Comparison of ENCODE assay signal across 8 cellular contexts in the genomic region with DNA sequence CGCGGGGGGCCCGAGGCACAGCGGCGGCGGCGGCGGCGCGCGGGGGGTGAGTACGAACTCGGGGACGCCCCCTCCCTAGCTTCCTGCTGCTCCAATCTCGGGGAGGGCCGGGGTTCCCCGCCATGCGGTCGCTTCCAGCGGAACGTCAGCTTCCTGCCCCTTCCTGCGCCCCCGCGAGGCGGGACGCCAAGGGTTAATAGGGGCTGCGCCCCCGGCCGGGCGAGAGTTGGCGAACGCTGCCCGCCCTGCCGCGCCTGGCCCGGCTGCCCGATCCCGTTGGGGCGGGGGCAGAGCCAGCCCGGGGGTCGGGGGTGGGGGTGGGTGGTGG. TPM values are rescaled to one million over a fixed set of nuclear protein-coding genes. Genes with fewer than 3 reads are reported as not detected.
DNase-seq lines count a peak whose midpoint lies in the region; ATAC-seq and TF ChIP-seq lines count a peak whose summit lies in the region.

No MANE protein-coding gene starts in this region.

- POLR2A ChIA-PET in activated CD8-positive, alpha-beta T cell treated with anti-CD3 and anti-CD28 coated beads for 36 hours (lab: Charles Lee), result interaction anchor here (1.4 kb wide), 1 partner anchor 79 kb away, joined by 4 read pairs; no protein-coding TSS in a partner anchor

- peak; percentile 60 for DNase-seq in activated CD8-positive, alpha-beta T cell treated with anti-CD3 and anti-CD28 coated beads for 36 hours
- DNase-seq in left cardiac atrium (no peak), head of caudate nucleus (no peak), NAMALWA (ENCODE audit: low spot score) (no peak)

- intact Hi-C loops in activated CD8-positive, alpha-beta T cell treated with anti-CD3 and anti-CD28 coated beads for 36 hours (cut with micrococcal nuclease), result loop anchor here (5.0 kb wide), 1 partner anchor 136 kb away; no protein-coding TSS in a partner anchor
- intact Hi-C loops in left cardiac atrium (cut with DNase I), result loop anchor here (5.0 to 10.0 kb wide), 3 partner anchors 99 to 136 kb away; no protein-coding TSS in a partner anchor
- intact Hi-C loops in head of caudate nucleus (cut with DNase I), result loop anchor here (2.0 to 5.0 kb wide), 2 partner anchors 117 to 136 kb away; no protein-coding TSS in a partner anchor

- H3K36me3 Mint-ChIP-seq in activated CD8-positive, alpha-beta T cell treated with anti-CD3 and anti-CD28 coated beads for 36 hours (ENCODE audit: low read depth), result no peaks in the 10 kb centered on the region

- peaks cover 21% of the 10 kb centered on the region for H3K4me1 Mint-ChIP-seq in activated CD8-positive, alpha-beta T cell treated with anti-CD3 and anti-CD28 coated beads for 36 hours (ENCODE audit: low read depth)

- peak overlapping the region; percentile 78 for H3K4me3 Mint-ChIP-seq in activated CD8-positive, alpha-beta T cell treated with anti-CD3 and anti-CD28 coated beads for 36 hours

- no peaks in the 10 kb centered on the region for H3K9me3 Mint-ChIP-seq in activated CD8-positive, alpha-beta T cell treated with anti-CD3 and anti-CD28 coated beads for 36 hours

- ATAC-seq in GM21737 (IDR thresholded peaks at IDR 0.05; ENCODE audit: unreplicated experiment) (peak; percentile 9), left cardiac atrium (peak; percentile 0 to 3), HG03565 (IDR thresholded peaks at IDR 0.05; ENCODE audit: unreplicated experiment) (no peak), GM21447 (IDR thresholded peaks at IDR 0.05; ENCODE audit: unreplicated experiment) (no peak)
- peak; percentile 28 for ATAC-seq in activated CD8-positive, alpha-beta T cell treated with anti-CD3 and anti-CD28 coated beads for 36 hours

- H3K4me2 ChIP-seq in skeletal muscle satellite cell (ENCODE audit: low read length), result peak overlapping the region; percentile 93

- no peaks in the 10 kb centered on the region for H3K9me3 ChIP-seq in skeletal muscle satellite cell (replicated peaks; ENCODE audit: low read length)

- no peak for TF ChIP-seq CTCF in activated CD8-positive, alpha-beta T cell treated with anti-CD3 and anti-CD28 coated beads for 36 hours (IDR thresholded peaks at IDR 0.05)

- no peaks in the 10 kb centered on the region for H3K36me3 ChIP-seq in skeletal muscle satellite cell (ENCODE audit: insufficient read depth, low read length)

- CTCF ChIA-PET in activated CD8-positive, alpha-beta T cell treated with anti-CD3 and anti-CD28 coated beads for 36 hours (lab: Charles Lee), result interaction anchor here (1.0 to 7.3 kb wide), 12 partner anchors 9 to 425 kb away, joined by 3 to 65 read pairs (median 4); no protein-coding TSS in a partner anchor

- H3K9ac ChIP-seq in skeletal muscle satellite cell (ENCODE audit: low read depth, low read length), result peak overlapping the region; percentile 80

- peaks cover 42% of the 10 kb centered on the region for H3K27me3 Mint-ChIP-seq in activated CD8-positive, alpha-beta T cell treated with anti-CD3 and anti-CD28 coated beads for 36 hours

- peak overlapping the region; percentile 83 for H3K4me3 ChIP-seq in skeletal muscle satellite cell (ENCODE audit: low read length)

- peaks cover 30% of the 10 kb centered on the region for H3K4me1 ChIP-seq in skeletal muscle satellite cell (ENCODE audit: control insufficient read depth, insufficient read depth, low read length)

- H3K27ac Mint-ChIP-seq in activated CD8-positive, alpha-beta T cell treated with anti-CD3 and anti-CD28 coated beads for 36 hours, result no peak overlapping the region

- H3K27me3 ChIP-seq in skeletal muscle satellite cell (ENCODE audit: control insufficient read depth, insufficient read depth, low read length), result peaks cover 32% of the 10 kb centered on the region

RNA-seq across cellular contexts. Expression of a gene that starts 0.6 kb away (rescaled TPM):
- 1 to 10 TPM; 8.4 to 9.7 TPM for total RNA-seq in activated CD8-positive, alpha-beta T cell treated with anti-CD3 and anti-CD28 coated beads for 36 hours
- 1 to 10 TPM; 7.0 to 9.2 TPM for total RNA-seq in left cardiac atrium
- 5.9 and 7.9 TPM in 2 replicates for total RNA-seq in skeletal muscle satellite cell (2012; rRNA removed)

RNA-seq across cellular contexts. Expression of a gene that starts 56.8 kb away (rescaled TPM):
- total RNA-seq in activated CD8-positive, alpha-beta T cell treated with anti-CD3 and anti-CD28 coated beads for 36 hours, result not detected
- total RNA-seq in left cardiac atrium, result under 1 TPM in 1 of 2 donors, not detected in 1; 0.09 TPM
- total RNA-seq in skeletal muscle satellite cell (2012; rRNA removed), result not detected in 2 replicates

Comparison
In these comparisons a context has a peak if more than half of its experiments do, and no peak if none do; other contexts are left out.
1. ATAC-seq: peak in GM21737 (single experiment), activated CD8-positive, alpha-beta T cell treated with anti-CD3 and anti-CD28 coated beads for 36 hours (single experiment) and left cardiac atrium (2 of 2); none in HG03565 (single experiment) and GM21447 (single experiment).